Comparison of ENCODE assay signal across 13 cellular contexts in the genomic region with DNA sequence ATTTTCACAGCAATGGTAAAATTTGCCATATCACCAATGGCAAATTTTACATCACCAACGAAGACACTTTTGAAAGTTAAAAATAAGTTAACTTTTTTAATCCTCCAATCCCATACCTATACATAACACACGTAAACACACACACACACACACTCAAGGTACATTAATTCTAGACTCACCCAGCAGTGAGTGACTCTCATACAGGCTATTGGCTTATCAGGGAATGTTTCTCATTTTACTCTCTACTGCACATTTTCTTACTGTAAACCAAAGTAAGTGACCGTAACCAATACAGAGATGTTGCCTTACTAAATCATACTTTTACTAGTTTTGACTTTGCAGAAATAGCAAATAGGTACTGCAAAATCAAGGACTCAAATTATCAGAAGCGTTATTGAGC. TPM values are rescaled to one million over a fixed set of nuclear protein-coding genes. Genes with fewer than 3 reads are reported as not detected.
DNase-seq lines count a peak whose midpoint lies in the region; ATAC-seq and TF ChIP-seq lines count a peak whose summit lies in the region.
"Had no signal": no experiment of that assay in that cellular context is flagged by ENCODE, and none has a peak within 500 bp of the region (broad histone marks: within the 10 kb centered on the region; RNA-seq: fewer than 3 reads in every experiment).

No MANE protein-coding gene starts in this region.

- H2BK5ac ChIP-seq in mesenchymal stem cell (ENCODE audit: low read depth, low read length, poor library complexity, severe bottlenecking), result no peak overlapping the region

- H3K9me3 ChIP-seq in left ventricle myocardium inferior (replicated peaks), result no peaks in the 10 kb centered on the region
- no peaks in the 10 kb centered on the region for H3K9me3 ChIP-seq in mesenchymal stem cell (ENCODE audit: control insufficient read depth, low read length)

- H3K27me3 ChIP-seq in left ventricle myocardium inferior (ENCODE audit: low read depth) (peaks cover 17% of the 10 kb centered on the region), mesenchymal stem cell (ENCODE audit: control insufficient read depth in 1 of 2, insufficient read depth in 1 of 2, low read length in 2 of 2) (no peaks in the 10 kb centered on the region)

- no peak overlapping the region for H3K4me3 Mint-ChIP-seq in stimulated activated naive CD8-positive, alpha-beta T cell treated with anti-CD3 and anti-CD28 coated beads, Interleukin-15, amount 100 ng/mL, for 72 hours
- H3K4me3 Mint-ChIP-seq: activated T-helper 1 cell treated with anti-CD3 and anti-CD28 coated beads, Interleukin-12 subunit alpha, Interleukin-12 subunit beta, Interleukin-2, Interleukin-4 antibody, amounts not matched to agents 30 ng/mL and 10 ng/mL and 1 ng/mL, durations not matched to agents 14 hours and 24 hours and 36 hours had no signal

- no peak overlapping the region for H3K27ac Mint-ChIP-seq in stimulated activated naive CD8-positive, alpha-beta T cell treated with anti-CD3 and anti-CD28 coated beads, Interleukin-15, amount 100 ng/mL, for 72 hours
- H3K27ac Mint-ChIP-seq: activated T-helper 1 cell treated with anti-CD3 and anti-CD28 coated beads, Interleukin-12 subunit alpha, Interleukin-12 subunit beta, Interleukin-2, Interleukin-4 antibody, amounts not matched to agents 30 ng/mL and 10 ng/mL and 1 ng/mL, durations not matched to agents 14 hours and 24 hours and 36 hours had no signal

- no peak overlapping the region for H3K4me2 ChIP-seq in mesenchymal stem cell (ENCODE audit: low read length, poor library complexity, severe bottlenecking)

- H3K4ac ChIP-seq in mesenchymal stem cell (ENCODE audit: low read depth in 1 of 2, low read length in 2 of 2), result no peak overlapping the region

- H2BK15ac ChIP-seq in mesenchymal stem cell (ENCODE audit: low read depth, poor library complexity, severe bottlenecking), result no peak overlapping the region

- peaks cover 6% of the 10 kb centered on the region for H3K4me1 Mint-ChIP-seq in stimulated activated naive CD8-positive, alpha-beta T cell treated with anti-CD3 and anti-CD28 coated beads, Interleukin-15, amount 100 ng/mL, for 72 hours

- H2AFZ ChIP-seq in mesenchymal stem cell (ENCODE audit: low read depth, low read length), result no peak overlapping the region

- H3K4me3 ChIP-seq in left ventricle myocardium inferior, result peak overlapping the region; percentile 85
- peak overlapping the region; percentile 32 for H3K4me3 ChIP-seq in choroid plexus epithelial cell (ENCODE audit: low read depth, low read length)
- H3K4me3 ChIP-seq in mesenchymal stem cell (ENCODE audit: insufficient read depth in 1 of 2, low read depth in 1 of 2, low read length in 2 of 2), result peak overlapping the region in 1 of 2 experiments; percentile 94

- peaks cover 13% of the 10 kb centered on the region for H3K79me1 ChIP-seq in mesenchymal stem cell (replicated peaks; ENCODE audit: low read length, poor library complexity, severe bottlenecking)

- no peak overlapping the region for H2AK5ac ChIP-seq in mesenchymal stem cell (ENCODE audit: low read length, severe bottlenecking)

- H3K27ac ChIP-seq in left ventricle myocardium inferior (replicated peaks), result peak overlapping the region; percentile 86
- no peak overlapping the region for H3K27ac ChIP-seq in mesenchymal stem cell (ENCODE audit: low read length, poor library complexity, severe bottlenecking)
- H3K27ac ChIP-seq: dorsolateral prefrontal cortex had no signal

- no peak overlapping the region for H3K18ac ChIP-seq in mesenchymal stem cell (ENCODE audit: low read depth in 1 of 2, low read length in 2 of 2)

- no peak overlapping the region for H3K23ac ChIP-seq in mesenchymal stem cell (ENCODE audit: low read length in 2 of 2)

- H2BK12ac ChIP-seq in mesenchymal stem cell (ENCODE audit: low read length in 2 of 2), result no peak overlapping the region

- 87% methylated on average over 4 of the region's 4 CpGs for WGBS in mesenchymal stem cell

- no peaks in the 10 kb centered on the region for H3K36me3 ChIP-seq in left ventricle myocardium inferior
- no peaks in the 10 kb centered on the region for H3K36me3 ChIP-seq in mesenchymal stem cell (ENCODE audit: control insufficient read depth in 1 of 2, insufficient read depth in 2 of 2, low read depth in 1 of 2, low read length in 2 of 2)

- H3K4me1 ChIP-seq in left ventricle myocardium inferior (peaks cover 21% of the 10 kb centered on the region), mesenchymal stem cell (ENCODE audit: control insufficient read depth, insufficient read depth, low read depth, low read length) (peaks cover 5% of the 10 kb centered on the region)

- H3K27me3 Mint-ChIP-seq in stimulated activated naive CD8-positive, alpha-beta T cell treated with anti-CD3 and anti-CD28 coated beads, Interleukin-15, amount 100 ng/mL, for 72 hours, result peaks cover 53% of the 10 kb centered on the region

- no peak overlapping the region for H3K14ac ChIP-seq in mesenchymal stem cell (ENCODE audit: low read length in 2 of 2)

- DNase-seq in left ventricle myocardium inferior (no peak), Right ventricle myocardium inferior (ENCODE audit: missing footprints) (no peak), choroid plexus epithelial cell (ENCODE audit: low read depth) (no peak), mesenchymal stem cell (no peak), GM10266 (ENCODE audit: extremely low spot score) (no peak), NCI-H1105 (lab: John Stamatoyannopoulos, UW) (no peak)
- DNase-seq in stimulated activated naive CD8-positive, alpha-beta T cell treated with anti-CD3 and anti-CD28 coated beads, Interleukin-15, amount 100 ng/mL, for 72 hours, result no peak
- DNase-seq: activated CD4-positive, alpha-beta T cell treated with anti-CD3 and anti-CD28 coated beads, Interleukin-2, amount 50 U/mL, for 4 hours; dorsolateral prefrontal cortex; NCI-H187; stimulated activated CD4-positive, alpha-beta T cell treated with anti-CD3 and anti-CD28 coated beads, Interleukin-2, amount 100 ng/mL, for 48 hours had no signal

- no peak overlapping the region for H4K8ac ChIP-seq in mesenchymal stem cell (ENCODE audit: low read length)

- no peak overlapping the region for H4K91ac ChIP-seq in mesenchymal stem cell (ENCODE audit: low read length)

- no peak overlapping the region for H2BK120ac ChIP-seq in mesenchymal stem cell (ENCODE audit: low read depth, low read length)

- peak overlapping the region; percentile 98 for H3K9ac ChIP-seq in mesenchymal stem cell (ENCODE audit: low read length)

- TF ChIP-seq CTCF in left ventricle myocardium inferior (IDR thresholded peaks at IDR 0.05; ENCODE audit: borderline replicate concordance) (no peak), choroid plexus epithelial cell (conservative IDR thresholded peaks at IDR 0.05; ENCODE audit: low read depth, low read length) (no peak), GM10266 (IDR thresholded peaks at IDR 0.05; ENCODE audit: control insufficient read depth, insufficient read depth, low read depth, missing control alignments) (no peak)

- ATAC-seq in Right ventricle myocardium inferior (no peak), GM19328 (IDR thresholded peaks at IDR 0.05; ENCODE audit: unreplicated experiment) (no peak)
- no peak for ATAC-seq in stimulated activated naive CD8-positive, alpha-beta T cell treated with anti-CD3 and anti-CD28 coated beads, Interleukin-15, amount 100 ng/mL, for 72 hours

- intact Hi-C loops in left ventricle myocardium inferior (cut with micrococcal nuclease), result loop anchor here (10.0 kb wide), 1 partner anchor 406 kb away; no protein-coding TSS in a partner anchor
- intact Hi-C loops in Right ventricle myocardium inferior (cut with DNase I), result loop anchor here (5.0 kb wide), 2 partner anchors 257 to 413 kb away; no protein-coding TSS in a partner anchor

- H3K9me3 Mint-ChIP-seq in stimulated activated naive CD8-positive, alpha-beta T cell treated with anti-CD3 and anti-CD28 coated beads, Interleukin-15, amount 100 ng/mL, for 72 hours, result no peaks in the 10 kb centered on the region
- H3K9me3 Mint-ChIP-seq: activated T-helper 1 cell treated with anti-CD3 and anti-CD28 coated beads, Interleukin-12 subunit alpha, Interleukin-12 subunit beta, Interleukin-2, Interleukin-4 antibody, amounts not matched to agents 30 ng/mL and 10 ng/mL and 1 ng/mL, durations not matched to agents 14 hours and 24 hours and 36 hours had no signal

RNA-seq across cellular contexts. Expression of a gene that starts 2.3 kb away (rescaled TPM):
- total RNA-seq in left ventricle myocardium inferior, result 7.5 TPM
- total RNA-seq in Right ventricle myocardium inferior, result 6.0 TPM
- 18.0 TPM for polyA plus RNA-seq in mesenchymal stem cell (2013, experiment 1 of 2)
- polyA plus RNA-seq in mesenchymal stem cell (2013, experiment 2 of 2), result 17.4 TPM
- total RNA-seq: activated T-helper 1 cell treated with anti-CD3 and anti-CD28 coated beads, Interleukin-12 subunit alpha, Interleukin-12 subunit beta, Interleukin-2, Interleukin-4 antibody, amounts not matched to agents 30 ng/mL and 10 ng/mL and 1 ng/mL, durations not matched to agents 14 hours and 24 hours and 36 hours had no signal
